Comparison of ENCODE assay signal across 8 cellular contexts in the genomic region with DNA sequence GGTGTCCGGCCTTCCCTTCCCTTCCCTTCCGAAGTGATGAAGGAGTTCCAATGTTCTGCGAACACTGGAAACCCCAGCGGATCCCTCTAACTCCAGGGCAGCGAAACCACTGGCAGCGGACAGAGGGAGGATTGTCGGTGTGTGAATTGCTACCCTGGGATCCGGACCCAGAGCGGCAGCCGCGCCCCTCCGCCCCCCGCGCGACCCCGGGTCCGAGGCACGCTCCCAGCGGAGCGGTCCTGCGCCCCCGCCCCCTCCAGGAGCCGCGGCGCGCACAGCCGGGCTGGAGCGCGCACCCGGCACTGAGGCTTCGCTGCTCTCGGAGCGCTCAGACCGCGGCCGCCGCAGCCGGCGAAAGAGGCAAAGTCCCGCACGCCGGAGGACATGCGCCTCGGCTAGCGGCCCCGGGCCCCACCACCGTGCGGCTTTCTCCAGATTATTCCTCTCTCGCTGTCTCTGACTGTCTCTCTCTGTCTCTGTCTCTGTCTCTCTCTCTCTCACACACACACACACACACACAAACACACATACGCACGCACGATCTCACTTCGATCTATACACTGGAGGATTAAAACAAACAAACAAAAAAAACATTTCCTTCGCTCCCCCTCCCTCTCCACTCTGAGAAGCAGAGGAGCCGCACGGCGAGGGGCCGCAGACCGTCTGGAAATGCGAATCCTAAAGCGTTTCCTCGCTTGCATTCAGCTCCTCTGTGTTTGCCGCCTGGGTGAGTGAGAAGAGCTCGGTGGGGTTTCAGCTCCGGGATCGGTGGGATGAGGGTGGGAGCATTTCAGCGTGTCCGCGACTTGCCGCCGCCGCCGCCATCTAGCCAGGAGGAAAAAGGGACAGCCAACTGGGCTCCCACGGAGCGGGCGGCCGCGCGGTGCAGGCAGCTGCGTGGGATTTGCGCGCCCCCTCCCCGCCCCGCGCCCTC. TPM values are rescaled to one million over a fixed set of nuclear protein-coding genes. Genes with fewer than 3 reads are reported as not detected.
DNase-seq lines count a peak whose midpoint lies in the region; ATAC-seq and TF ChIP-seq lines count a peak whose summit lies in the region.

Gene PTPRZ1, plus strand, starts transcription at position 331 of the 934 bp plus-strand sequence. Its CDS starts 339 bp downstream, at position 670.

- H3K4me3 ChIP-seq in KMS-11 (IDR thresholded peaks at IDR 0.05; ENCODE audit: insufficient read depth, low read depth, low read length) (no peak within 1 kb of the TSS), ascending aorta (peak within 1 kb of the TSS; percentile 63 to 64)

- H3K79me2 ChIP-seq in KMS-11 (ENCODE audit: insufficient read depth, low read depth) = no peaks in the 10 kb centered on the region

- intact Hi-C loops in ascending aorta (cut with DNase I) (no loop called here), sciatic nerve (cut with DNase I) (no loop called here)

- H3K36me3 ChIP-seq in KMS-11 (ENCODE audit: insufficient read depth) (no peaks in the 10 kb centered on the region), ascending aorta (no peaks in the 10 kb centered on the region)

- H3K9ac ChIP-seq in KMS-11 = peak within 1 kb of the TSS; percentile 14; the same call in 1 of the 2 replicates

- ATAC-seq in sciatic nerve = peak; percentile 55
- ATAC-seq in HG03342 (IDR thresholded peaks at IDR 0.05; ENCODE audit: unreplicated experiment) = no peak
- ATAC-seq in HG03175 (IDR thresholded peaks at IDR 0.05; ENCODE audit: unreplicated experiment) = no peak
- no peak for ATAC-seq in GM21367 (IDR thresholded peaks at IDR 0.05; ENCODE audit: unreplicated experiment)

- no peak for TF ChIP-seq CTCF in KMS-11 (conservative IDR thresholded peaks at IDR 0.05; ENCODE audit: low read depth, low read length)
- no peak for TF ChIP-seq CTCF in ascending aorta (IDR thresholded peaks at IDR 0.05)

- no peaks in the 10 kb centered on the region for H3K27me3 ChIP-seq in KMS-11 (ENCODE audit: insufficient read depth, low read depth)
- H3K27me3 ChIP-seq in ascending aorta = no peaks in the 10 kb centered on the region

- H3K4me2 ChIP-seq in KMS-11 = peak within 1 kb of the TSS; percentile 79

- DNase-seq in DMS 273 (lab: John Stamatoyannopoulos, UW; ENCODE audit: unreplicated experiment) (peak; percentile 94), ascending aorta (ENCODE audit: low spot score in 2 of 2) (no peak), iPS DF 4.7 (ENCODE audit: extremely low read depth, low spot score) (peak; percentile 41), sciatic nerve (ENCODE audit: low spot score) (peak; percentile 55)

- H3K4me1 ChIP-seq in KMS-11 (ENCODE audit: low read depth, poor library complexity, severe bottlenecking) = peaks cover 5% of the 10 kb centered on the region
- no peaks in the 10 kb centered on the region for H3K4me1 ChIP-seq in ascending aorta

- peak within 1 kb of the TSS; percentile 98 for H2AFZ ChIP-seq in KMS-11 (ENCODE audit: low read depth)

- no peaks in the 10 kb centered on the region for H3K9me3 ChIP-seq in ascending aorta

- H4K20me1 ChIP-seq in KMS-11 (ENCODE audit: insufficient read depth) = no peaks in the 10 kb centered on the region

- H3K27ac ChIP-seq in KMS-11 (no peak within 1 kb of the TSS), ascending aorta (no peak within 1 kb of the TSS)

RNA-seq across cellular contexts. Expression of gene PTPRZ1, which starts in this region (rescaled TPM):
- total RNA-seq in ascending aorta (0.64 TPM), sciatic nerve (8.8 TPM)

Comparison
In these comparisons a context has a peak if more than half of its experiments do, and no peak if none do; other contexts are left out.
1. DNase-seq: peak in DMS 273 (single experiment), iPS DF 4.7 (single experiment) and sciatic nerve (single experiment); none in ascending aorta (0 of 2).